Comparison of ENCODE assay signal across 1 cellular context in the genomic region with DNA sequence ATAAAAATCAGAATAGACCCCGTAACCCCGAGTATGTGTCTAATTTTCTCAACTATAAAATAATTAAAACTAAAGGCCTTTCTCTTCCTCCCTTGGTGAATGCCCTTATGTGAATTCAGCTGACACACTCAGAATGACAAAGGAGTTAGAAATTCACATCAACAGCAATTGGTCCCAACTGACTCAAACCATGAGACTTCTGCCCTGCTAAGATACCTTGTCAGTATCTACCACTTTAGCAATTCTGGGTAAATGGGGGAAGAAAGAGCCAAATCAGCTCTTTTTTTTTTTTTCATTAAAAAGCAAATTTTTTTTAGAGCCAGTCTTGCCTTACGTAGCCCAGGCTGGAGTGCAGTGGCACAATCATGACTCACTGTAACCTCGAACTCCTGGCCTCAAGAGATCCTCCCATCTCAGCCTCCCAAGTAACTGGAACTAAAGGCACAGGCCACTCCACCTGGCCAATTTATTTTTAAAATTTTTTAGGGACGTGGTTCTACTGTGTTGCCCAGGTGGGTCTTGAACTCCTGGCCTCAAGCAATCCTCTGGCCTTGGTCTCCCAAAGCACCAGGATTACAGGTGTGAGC.
TF ChIP-seq lines count a peak whose summit lies in the region.

No MANE protein-coding gene starts in this region.

TF ChIP-seq in K562, 482 proteins besides CTCF, POLR2A, EP300 and RAD21 (continued from another document):
- TF ChIP-seq, protein P1, sequence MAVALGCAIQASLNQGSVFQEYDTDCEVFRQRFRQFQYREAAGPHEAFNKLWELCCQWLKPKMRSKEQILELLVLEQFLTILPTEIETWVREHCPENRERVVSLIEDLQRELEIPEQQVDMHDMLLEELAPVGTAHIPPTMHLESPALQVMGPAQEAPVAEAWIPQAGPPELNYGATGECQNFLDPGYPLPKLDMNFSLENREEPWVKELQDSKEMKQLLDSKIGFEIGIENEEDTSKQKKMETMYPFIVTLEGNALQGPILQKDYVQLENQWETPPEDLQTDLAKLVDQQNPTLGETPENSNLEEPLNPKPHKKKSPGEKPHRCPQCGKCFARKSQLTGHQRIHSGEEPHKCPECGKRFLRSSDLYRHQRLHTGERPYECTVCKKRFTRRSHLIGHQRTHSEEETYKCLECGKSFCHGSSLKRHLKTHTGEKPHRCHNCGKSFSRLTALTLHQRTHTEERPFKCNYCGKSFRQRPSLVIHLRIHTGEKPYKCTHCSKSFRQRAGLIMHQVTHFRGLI (CRISPR knock-in tag; IDR thresholded peaks at IDR 0.05) = no peak
- TF ChIP-seq STAG1 (CRISPR knock-in tag; IDR thresholded peaks at IDR 0.05; ENCODE audit: borderline replicate concordance) = no peak
- TF ChIP-seq MAFF (IDR thresholded peaks at IDR 0.05; ENCODE audit: low read length) = peak; percentile 75
- TF ChIP-seq, protein P2, sequence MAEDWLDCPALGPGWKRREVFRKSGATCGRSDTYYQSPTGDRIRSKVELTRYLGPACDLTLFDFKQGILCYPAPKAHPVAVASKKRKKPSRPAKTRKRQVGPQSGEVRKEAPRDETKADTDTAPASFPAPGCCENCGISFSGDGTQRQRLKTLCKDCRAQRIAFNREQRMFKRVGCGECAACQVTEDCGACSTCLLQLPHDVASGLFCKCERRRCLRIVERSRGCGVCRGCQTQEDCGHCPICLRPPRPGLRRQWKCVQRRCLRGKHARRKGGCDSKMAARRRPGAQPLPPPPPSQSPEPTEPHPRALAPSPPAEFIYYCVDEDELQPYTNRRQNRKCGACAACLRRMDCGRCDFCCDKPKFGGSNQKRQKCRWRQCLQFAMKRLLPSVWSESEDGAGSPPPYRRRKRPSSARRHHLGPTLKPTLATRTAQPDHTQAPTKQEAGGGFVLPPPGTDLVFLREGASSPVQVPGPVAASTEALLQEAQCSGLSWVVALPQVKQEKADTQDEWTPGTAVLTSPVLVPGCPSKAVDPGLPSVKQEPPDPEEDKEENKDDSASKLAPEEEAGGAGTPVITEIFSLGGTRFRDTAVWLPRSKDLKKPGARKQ (CRISPR knock-in tag; IDR thresholded peaks at IDR 0.05) = no peak
- TF ChIP-seq BRD9 (IDR thresholded peaks at IDR 0.05; ENCODE audit: low read depth, partially characterized antibody) = no peak
- no peak for TF ChIP-seq TOE1 (IDR thresholded peaks at IDR 0.05; ENCODE audit: borderline replicate concordance)
- no peak for TF ChIP-seq TOE1 (CRISPR knock-in tag; IDR thresholded peaks at IDR 0.05; ENCODE audit: borderline replicate concordance, low read depth)
- TF ChIP-seq PPARD (CRISPR knock-in tag; IDR thresholded peaks at IDR 0.05) = no peak
- TF ChIP-seq ZBTB17 (CRISPR knock-in tag; IDR thresholded peaks at IDR 0.05) = no peak
- TF ChIP-seq ZNF766 (CRISPR knock-in tag; conservative IDR thresholded peaks at IDR 0.05) = no peak
- TF ChIP-seq TBP (optimal IDR thresholded peaks at IDR 0.05; ENCODE audit: low read depth, low read length) = no peak
- no peak for TF ChIP-seq KLF13 (tag; IDR thresholded peaks at IDR 0.05; ENCODE audit: borderline replicate concordance, low read depth)
- no peak for TF ChIP-seq ERF (CRISPR knock-in tag; IDR thresholded peaks at IDR 0.05)
- peak; percentile 29 for TF ChIP-seq DPF2 (IDR thresholded peaks at IDR 0.05)
- peak; percentile 17; the same call in 1 of the 2 replicates for TF ChIP-seq CXXC5 (CRISPR knock-in tag; IDR thresholded peaks at IDR 0.05)
- TF ChIP-seq, protein P3, sequence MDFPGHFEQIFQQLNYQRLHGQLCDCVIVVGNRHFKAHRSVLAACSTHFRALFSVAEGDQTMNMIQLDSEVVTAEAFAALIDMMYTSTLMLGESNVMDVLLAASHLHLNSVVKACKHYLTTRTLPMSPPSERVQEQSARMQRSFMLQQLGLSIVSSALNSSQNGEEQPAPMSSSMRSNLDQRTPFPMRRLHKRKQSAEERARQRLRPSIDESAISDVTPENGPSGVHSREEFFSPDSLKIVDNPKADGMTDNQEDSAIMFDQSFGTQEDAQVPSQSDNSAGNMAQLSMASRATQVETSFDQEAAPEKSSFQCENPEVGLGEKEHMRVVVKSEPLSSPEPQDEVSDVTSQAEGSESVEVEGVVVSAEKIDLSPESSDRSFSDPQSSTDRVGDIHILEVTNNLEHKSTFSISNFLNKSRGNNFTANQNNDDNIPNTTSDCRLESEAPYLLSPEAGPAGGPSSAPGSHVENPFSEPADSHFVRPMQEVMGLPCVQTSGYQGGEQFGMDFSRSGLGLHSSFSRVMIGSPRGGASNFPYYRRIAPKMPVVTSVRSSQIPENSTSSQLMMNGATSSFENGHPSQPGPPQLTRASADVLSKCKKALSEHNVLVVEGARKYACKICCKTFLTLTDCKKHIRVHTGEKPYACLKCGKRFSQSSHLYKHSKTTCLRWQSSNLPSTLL (IDR thresholded peaks at IDR 0.05) = no peak
- TF ChIP-seq ZNF165 (CRISPR knock-in tag; IDR thresholded peaks at IDR 0.05; ENCODE audit: borderline replicate concordance) = no peak
- no peak for TF ChIP-seq TGIF2 (CRISPR knock-in tag; IDR thresholded peaks at IDR 0.05)
- TF ChIP-seq, protein P4, sequence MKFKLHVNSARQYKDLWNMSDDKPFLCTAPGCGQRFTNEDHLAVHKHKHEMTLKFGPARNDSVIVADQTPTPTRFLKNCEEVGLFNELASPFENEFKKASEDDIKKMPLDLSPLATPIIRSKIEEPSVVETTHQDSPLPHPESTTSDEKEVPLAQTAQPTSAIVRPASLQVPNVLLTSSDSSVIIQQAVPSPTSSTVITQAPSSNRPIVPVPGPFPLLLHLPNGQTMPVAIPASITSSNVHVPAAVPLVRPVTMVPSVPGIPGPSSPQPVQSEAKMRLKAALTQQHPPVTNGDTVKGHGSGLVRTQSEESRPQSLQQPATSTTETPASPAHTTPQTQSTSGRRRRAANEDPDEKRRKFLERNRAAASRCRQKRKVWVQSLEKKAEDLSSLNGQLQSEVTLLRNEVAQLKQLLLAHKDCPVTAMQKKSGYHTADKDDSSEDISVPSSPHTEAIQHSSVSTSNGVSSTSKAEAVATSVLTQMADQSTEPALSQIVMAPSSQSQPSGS (CRISPR knock-in tag; IDR thresholded peaks at IDR 0.05) = no peak
- TF ChIP-seq FOSL1 (tag; conservative IDR thresholded peaks at IDR 0.05) = peak; percentile 70
- no peak for TF ChIP-seq KDM5B (IDR thresholded peaks at IDR 0.05; ENCODE audit: insufficient replicate concordance, low read depth, low read length)
- TF ChIP-seq TFAM (CRISPR knock-in tag; conservative IDR thresholded peaks at IDR 0.05) = no peak
- no peak for TF ChIP-seq ZC3H11A (IDR thresholded peaks at IDR 0.05; ENCODE audit: low read depth, low read length)
- no peak for TF ChIP-seq GABPA (tag; conservative IDR thresholded peaks at IDR 0.05; ENCODE audit: low read depth)
- TF ChIP-seq HNRNPH1 (optimal IDR thresholded peaks at IDR 0.05; ENCODE audit: low read depth, low read length) = no peak
- no peak for TF ChIP-seq XRCC5 (IDR thresholded peaks at IDR 0.05; ENCODE audit: low read depth, low read length)
- TF ChIP-seq NFE2 (IDR thresholded peaks at IDR 0.05; ENCODE audit: low read depth) = no peak
- TF ChIP-seq TAF1 (IDR thresholded peaks at IDR 0.05; ENCODE audit: control insufficient read depth, extremely low read depth, insufficient read depth, low read length, severe bottlenecking) = no peak
- no peak for TF ChIP-seq SNIP1 (IDR thresholded peaks at IDR 0.05; ENCODE audit: low read depth)
- TF ChIP-seq, protein P5, sequence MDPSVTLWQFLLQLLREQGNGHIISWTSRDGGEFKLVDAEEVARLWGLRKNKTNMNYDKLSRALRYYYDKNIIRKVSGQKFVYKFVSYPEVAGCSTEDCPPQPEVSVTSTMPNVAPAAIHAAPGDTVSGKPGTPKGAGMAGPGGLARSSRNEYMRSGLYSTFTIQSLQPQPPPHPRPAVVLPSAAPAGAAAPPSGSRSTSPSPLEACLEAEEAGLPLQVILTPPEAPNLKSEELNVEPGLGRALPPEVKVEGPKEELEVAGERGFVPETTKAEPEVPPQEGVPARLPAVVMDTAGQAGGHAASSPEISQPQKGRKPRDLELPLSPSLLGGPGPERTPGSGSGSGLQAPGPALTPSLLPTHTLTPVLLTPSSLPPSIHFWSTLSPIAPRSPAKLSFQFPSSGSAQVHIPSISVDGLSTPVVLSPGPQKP (CRISPR knock-in tag; IDR thresholded peaks at IDR 0.05) = no peak
- no peak for TF ChIP-seq BRF1 (IDR thresholded peaks at IDR 0.05; ENCODE audit: borderline replicate concordance, extremely low read depth, insufficient read length)
- no peak for TF ChIP-seq ZNF696 (CRISPR knock-in tag; conservative IDR thresholded peaks at IDR 0.05)
- no peak for TF ChIP-seq CHCHD3 (CRISPR knock-in tag; IDR thresholded peaks at IDR 0.05)
- TF ChIP-seq, protein P6, sequence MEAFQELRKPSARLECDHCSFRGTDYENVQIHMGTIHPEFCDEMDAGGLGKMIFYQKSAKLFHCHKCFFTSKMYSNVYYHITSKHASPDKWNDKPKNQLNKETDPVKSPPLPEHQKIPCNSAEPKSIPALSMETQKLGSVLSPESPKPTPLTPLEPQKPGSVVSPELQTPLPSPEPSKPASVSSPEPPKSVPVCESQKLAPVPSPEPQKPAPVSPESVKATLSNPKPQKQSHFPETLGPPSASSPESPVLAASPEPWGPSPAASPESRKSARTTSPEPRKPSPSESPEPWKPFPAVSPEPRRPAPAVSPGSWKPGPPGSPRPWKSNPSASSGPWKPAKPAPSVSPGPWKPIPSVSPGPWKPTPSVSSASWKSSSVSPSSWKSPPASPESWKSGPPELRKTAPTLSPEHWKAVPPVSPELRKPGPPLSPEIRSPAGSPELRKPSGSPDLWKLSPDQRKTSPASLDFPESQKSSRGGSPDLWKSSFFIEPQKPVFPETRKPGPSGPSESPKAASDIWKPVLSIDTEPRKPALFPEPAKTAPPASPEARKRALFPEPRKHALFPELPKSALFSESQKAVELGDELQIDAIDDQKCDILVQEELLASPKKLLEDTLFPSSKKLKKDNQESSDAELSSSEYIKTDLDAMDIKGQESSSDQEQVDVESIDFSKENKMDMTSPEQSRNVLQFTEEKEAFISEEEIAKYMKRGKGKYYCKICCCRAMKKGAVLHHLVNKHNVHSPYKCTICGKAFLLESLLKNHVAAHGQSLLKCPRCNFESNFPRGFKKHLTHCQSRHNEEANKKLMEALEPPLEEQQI (IDR thresholded peaks at IDR 0.05) = no peak
- TF ChIP-seq TCF7L2 (IDR thresholded peaks at IDR 0.05; ENCODE audit: low read depth, low read length) = no peak
- TF ChIP-seq POLR2G (IDR thresholded peaks at IDR 0.05; ENCODE audit: low read depth, low read length) = no peak
